Comparison of ENCODE assay signal across 1 cellular context in the genomic region with DNA sequence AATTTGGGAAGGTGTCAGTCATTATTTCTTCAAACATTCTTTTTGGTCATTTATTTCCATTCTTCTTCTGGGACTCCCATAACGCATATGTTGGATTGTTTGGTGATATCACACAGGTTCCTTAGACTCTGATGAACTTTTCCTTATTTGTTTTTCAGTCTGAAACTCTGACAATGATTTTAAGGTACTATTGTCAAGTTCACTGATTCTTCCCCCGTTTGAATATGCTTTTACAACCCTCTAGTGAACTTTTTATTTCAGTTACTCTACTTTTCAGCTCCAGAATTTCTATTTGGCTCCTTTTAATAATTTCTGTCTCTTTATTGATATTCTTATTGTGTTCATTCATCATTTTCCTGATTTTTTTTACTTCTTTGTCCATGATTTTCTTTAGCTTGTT.
TF ChIP-seq lines count a peak whose summit lies in the region.

No MANE protein-coding gene starts in this region.

TF ChIP-seq in HEK293, 187 proteins besides CTCF, POLR2A, EP300 and RAD21 (continued from another document):
- TF ChIP-seq ZBTB26 (tag by site-specific recombination; optimal IDR thresholded peaks at IDR 0.05) (no peak), ZBTB7A (tag by site-specific recombination; IDR thresholded peaks at IDR 0.05; ENCODE audit: low read depth) (no peak)
TF ChIP-seq in HEK293: peak in this region for 2.
